8 cellular contexts compared by ENCODE assay signal in genomic region chr1:119885903-119886783, GRCh38. TPM values are rescaled to one million over a fixed set of nuclear protein-coding genes. Genes with fewer than 3 reads are reported as not detected.
DNase-seq lines count a peak whose midpoint lies in the region; ATAC-seq and TF ChIP-seq lines count a peak whose summit lies in the region.

No MANE protein-coding gene starts in this region.

- DNase-seq in COLO829 (ENCODE audit: low spot score) (peak; percentile 25), HFF-Myc (ENCODE audit: extremely low read depth, low read depth) (no peak), SK-N-DZ (ENCODE audit: low spot score) (peak; percentile 10), right cardiac atrium (peak in 2 of 3 donors; percentile 55 to 78), NCI-H1436 treated with DMSO at 0.1 percent for 48 hours (lab: John Stamatoyannopoulos, UW) (no peak)
- peak in 1 of 2 donors; percentile 76 for DNase-seq in activated naive CD4-positive, alpha-beta T cell treated with anti-CD3 and anti-CD28 coated beads, Interleukin-2, amount 50 U/mL, for 72 hours (ENCODE audit: low spot score in 2 of 2)
- peak; percentile 19 to 40 for DNase-seq in stimulated activated CD4-positive, alpha-beta T cell treated with anti-CD3 and anti-CD28 coated beads, Interleukin-15, amount 100 ng/mL, for 48 hours (ENCODE audit: low read depth in 2 of 2)

- H3K36me3 Mint-ChIP-seq in activated naive CD4-positive, alpha-beta T cell treated with anti-CD3 and anti-CD28 coated beads, Interleukin-2, amount 50 U/mL, for 72 hours = peaks cover 12 to 14% of the 10 kb centered on the region in 2 donors

- WGBS in right cardiac atrium = 56% methylated on average over 11 of the region's 11 CpGs

- ATAC-seq in activated naive CD4-positive, alpha-beta T cell treated with anti-CD3 and anti-CD28 coated beads, Interleukin-2, amount 50 U/mL, for 72 hours = peak; percentile 70 to 78
- peak; percentile 56 to 57 for ATAC-seq in right cardiac atrium
- no peak for ATAC-seq in GM18870 (IDR thresholded peaks at IDR 0.05; ENCODE audit: unreplicated experiment)

- intact Hi-C loops in right cardiac atrium (cut with DNase I) = no loop called here

- H3K27ac Mint-ChIP-seq in activated naive CD4-positive, alpha-beta T cell treated with anti-CD3 and anti-CD28 coated beads, Interleukin-2, amount 50 U/mL, for 72 hours = no peak overlapping the region

- TF ChIP-seq CTCF in HFF-Myc (IDR thresholded peaks at IDR 0.05; ENCODE audit: low read depth, low read length, missing control alignments) = peak; percentile 84

- H3K27me3 ChIP-seq in right cardiac atrium (ENCODE audit: control insufficient read depth, insufficient read depth) = no peaks in the 10 kb centered on the region

- peaks cover 1% of the 10 kb centered on the region for H3K9me3 ChIP-seq in right cardiac atrium (ENCODE audit: control insufficient read depth, low read length)

- H3K27ac ChIP-seq in right cardiac atrium (ENCODE audit: low read length) = no peak overlapping the region

- H3K4me3 ChIP-seq in HFF-Myc (replicated peaks; ENCODE audit: low read depth, low read length) (no peak overlapping the region), right cardiac atrium (ENCODE audit: low read length) (no peak overlapping the region)

- H3K4me1 ChIP-seq in right cardiac atrium (ENCODE audit: control insufficient read depth, insufficient read depth, low read length) = no peaks in the 10 kb centered on the region

- peaks cover 0 to 8% of the 10 kb centered on the region in 2 donors for H3K9me3 Mint-ChIP-seq in activated naive CD4-positive, alpha-beta T cell treated with anti-CD3 and anti-CD28 coated beads, Interleukin-2, amount 50 U/mL, for 72 hours

RNA-seq across cellular contexts. Expression of gene ADAM30, which starts 10.2 kb away (rescaled TPM):
- polyA plus RNA-seq in SK-N-DZ (2014; cell fraction: cytosol; rRNA removed) = not detected in 2 replicates
- not detected in 2 replicates for polyA plus RNA-seq in SK-N-DZ (2014; cell fraction: nucleus; rRNA removed)
- total RNA-seq in activated naive CD4-positive, alpha-beta T cell treated with anti-CD3 and anti-CD28 coated beads, Interleukin-2, amount 50 U/mL, for 72 hours = not detected
- not detected for total RNA-seq in right cardiac atrium
- not detected for polyA plus RNA-seq in right cardiac atrium

Comparison
In these comparisons a context has a peak if more than half of its experiments do, and no peak if none do; other contexts are left out.
1. DNase-seq: peak in COLO829 (single experiment), SK-N-DZ (single experiment), right cardiac atrium (2 of 3) and stimulated activated CD4-positive, alpha-beta T cell treated with anti-CD3 and anti-CD28 coated beads, Interleukin-15, amount 100 ng/mL, for 48 hours (2 of 2); none in HFF-Myc (single experiment) and NCI-H1436 treated with DMSO at 0.1 percent for 48 hours (single experiment).